8 cellular contexts compared by ENCODE assay signal in genomic region chr1:3676581-3677410, GRCh38. TPM values are rescaled to one million over a fixed set of nuclear protein-coding genes. Genes with fewer than 3 reads are reported as not detected.
DNase-seq lines count a peak whose midpoint lies in the region; ATAC-seq, FAIRE-seq and TF ChIP-seq lines count a peak whose summit lies in the region.

No MANE protein-coding gene starts in this region.

- POLR2A ChIA-PET in H1 (lab: Charles Lee; ENCODE audit: partially characterized antibody), result interaction anchor here (0.6 to 0.9 kb wide), 2 partner anchors 21 to 52 kb away, joined by 4 read pairs; no protein-coding TSS in a partner anchor

- no peaks in the 10 kb centered on the region for H3K79me2 ChIP-seq in H1 (ENCODE audit: control insufficient read depth in 1 of 2, insufficient read depth in 2 of 2, low read length in 2 of 2)

- TF ChIP-seq POLR2A in H1 (IDR thresholded peaks at IDR 0.05; ENCODE audit: control extremely low read depth in 1 of 2, low read depth in 2 of 2, low read length in 2 of 2) (no peak), prostate gland (IDR thresholded peaks at IDR 0.05) (no peak)

- H3K14ac ChIP-seq in H1 (ENCODE audit: insufficient read length), result no peak overlapping the region

- intact Hi-C loops in prostate gland (cut with DNase I), result no loop called here

- H3K23me2 ChIP-seq in H1 (ENCODE audit: low read depth, low read length), result peaks cover 4% of the 10 kb centered on the region; the same call in 1 of the 2 replicates

- H2BK12ac ChIP-seq in H1 (ENCODE audit: low read depth, low read length), result no peak overlapping the region

- H3K9ac ChIP-seq in H1 (replicated peaks in 1 of 4; ENCODE audit: extremely low read depth in 1 of 4, low read depth in 3 of 4, low read length in 3 of 4), result no peak overlapping the region

- H3K4me1 ChIP-seq in H1 (replicated peaks in 1 of 4; ENCODE audit: control insufficient read depth in 3 of 4, insufficient read depth in 4 of 4, low read length in 3 of 4), result peaks cover 0 to 28% (median 17%) of the 10 kb centered on the region in 4 experiments; a peak in 6 of 7 replicates
- H3K4me1 ChIP-seq in prostate gland (replicated peaks), result no peaks in the 10 kb centered on the region

- peak overlapping the region; percentile 81; the same call in 1 of the 2 replicates for H4K8ac ChIP-seq in H1 (ENCODE audit: extremely low read depth, insufficient read depth, low read length)

- no peak overlapping the region for H2BK20ac ChIP-seq in H1 (ENCODE audit: low read length)

- TF ChIP-seq CTCF in H1 (IDR thresholded peaks at IDR 0.05; ENCODE audit: control extremely low read depth in 1 of 3, insufficient read depth in 1 of 3, low read depth in 1 of 3, low read length in 3 of 3) (no peak), prostate gland (IDR thresholded peaks at IDR 0.05) (no peak)

- no peak overlapping the region for H2BK15ac ChIP-seq in H1 (ENCODE audit: low read length)

- H3K4ac ChIP-seq in H1 (replicated peaks; ENCODE audit: insufficient read length, low read depth, low read length), result no peak overlapping the region

- no peak overlapping the region for H3K27ac ChIP-seq in H1 (ENCODE audit: low read depth, low read length)
- no peak overlapping the region for H3K27ac ChIP-seq in prostate gland

- H3K56ac ChIP-seq in H1 (replicated peaks; ENCODE audit: insufficient read length, low read depth, low read length), result no peak overlapping the region

- H4K5ac ChIP-seq in H1 (ENCODE audit: insufficient read length, low read depth, low read length), result no peak overlapping the region

- WGBS in H1 (ENCODE audit: extremely low coverage in 1 of 2, insufficient coverage in 1 of 2, insufficient read length in 1 of 2, insufficient replicate concordance in 2 of 2, low coverage in 1 of 2, low lambda C conversion rate in 2 of 2, missing lambda C conversion rate in 1 of 2), 2 experiments, result 86% methylated on average over 21 of the region's 21 CpGs; no CpG with 5 or more reads in 1 of the 2 experiments
- 75% methylated on average over 21 of the region's 21 CpGs for WGBS in prostate gland

- no peaks in the 10 kb centered on the region for H3K79me1 ChIP-seq in H1 (ENCODE audit: low read depth, low read length)

- FAIRE-seq in GM18507 (lab: Jason Lieb, UNC), result peak; percentile 100
- FAIRE-seq in H1 (lab: Jason Lieb, UNC), result no peak

- H2AFZ ChIP-seq in H1 (ENCODE audit: low read length), result no peak overlapping the region

- peak overlapping the region; percentile 93; the same call in 1 of the 2 replicates for H2AK5ac ChIP-seq in H1 (ENCODE audit: low read depth, low read length)

- H2BK120ac ChIP-seq in H1 (replicated peaks; ENCODE audit: low read depth, low read length), result no peak overlapping the region

- peak; percentile 67 for DNase-seq in GM18507 (ENCODE audit: extremely low spot score, insufficient read length, low read depth)
- DNase-seq in H1 (ENCODE audit: low read depth in 1 of 2, low spot score in 2 of 2), result no peak
- DNase-seq in EL, result no peak
- DNase-seq in NCI-H2107 treated with DMSO at 0.1 percent for 48 hours (lab: John Stamatoyannopoulos, UW; ENCODE audit: unreplicated experiment), result no peak
- no peak for DNase-seq in NCI-H1092 (lab: John Stamatoyannopoulos, UW)
- no peak for DNase-seq in prostate gland (ENCODE audit: low spot score)

- H3K4me3 ChIP-seq in H1 (ENCODE audit: extremely low read depth in 1 of 4, insufficient read depth in 2 of 4, low read depth in 3 of 4, low read length in 4 of 4) (no peak overlapping the region), prostate gland (no peak overlapping the region)

- H3K9me3 ChIP-seq in H1 (ENCODE audit: insufficient read depth in 2 of 2, low read depth in 1 of 2, low read length in 1 of 2) (no peaks in the 10 kb centered on the region), prostate gland (no peaks in the 10 kb centered on the region)

- H2BK5ac ChIP-seq in H1 (ENCODE audit: low read depth, low read length), result no peak overlapping the region

- H3K18ac ChIP-seq in H1 (ENCODE audit: extremely low read depth, low read length), result no peak overlapping the region

- TF ChIP-seq EP300 in H1 (IDR thresholded peaks at IDR 0.05; ENCODE audit: borderline replicate concordance in 1 of 2, low read depth in 2 of 2, low read length in 2 of 2), result no peak

- peak; percentile 45 for ATAC-seq in GM21367 (IDR thresholded peaks at IDR 0.05; ENCODE audit: unreplicated experiment)
- peak; percentile 70 for ATAC-seq in HG03432 (IDR thresholded peaks at IDR 0.05; ENCODE audit: unreplicated experiment)

- CTCF ChIA-PET in H1 (lab: Charles Lee; ENCODE audit: partially characterized antibody), result interaction anchor here (0.6 to 2.4 kb wide), 11 partner anchors 10 to 158 kb away, joined by 3 to 9 read pairs (median 4); no protein-coding TSS in a partner anchor

- H3K36me3 ChIP-seq in H1 (ENCODE audit: control insufficient read depth in 2 of 4, insufficient read depth in 4 of 4, low read length in 3 of 4), result no peaks in the 10 kb centered on the region
- no peaks in the 10 kb centered on the region for H3K36me3 ChIP-seq in prostate gland

- no peaks in the 10 kb centered on the region for H3K27me3 ChIP-seq in H1 (replicated peaks in 1 of 4; ENCODE audit: control insufficient read depth in 3 of 4, extremely low read depth in 1 of 4, insufficient read depth in 3 of 4, low read length in 3 of 4)
- H3K27me3 ChIP-seq in prostate gland (replicated peaks; ENCODE audit: insufficient read depth), result no peaks in the 10 kb centered on the region

- no peak overlapping the region for H3K23ac ChIP-seq in H1 (ENCODE audit: insufficient read length)

- TF ChIP-seq RAD21 in H1 (IDR thresholded peaks at IDR 0.05 in 1 of 2, conservative IDR thresholded peaks at IDR 0.05 in 1 of 2; ENCODE audit: low read depth in 2 of 2, low read length in 2 of 2), result no peak

- H3K4me2 ChIP-seq in H1 (ENCODE audit: insufficient read depth in 1 of 2, low read depth in 2 of 2, low read length in 2 of 2), result no peak overlapping the region

- H4K91ac ChIP-seq in H1 (replicated peaks; ENCODE audit: insufficient read length, low read length), result no peak overlapping the region

- no peaks in the 10 kb centered on the region for H4K20me1 ChIP-seq in H1 (replicated peaks in 1 of 2; ENCODE audit: control insufficient read depth in 1 of 2, insufficient read depth in 2 of 2, low read length in 2 of 2)

TF ChIP-seq in H1, 55 proteins besides CTCF, POLR2A, EP300 and RAD21 (continues in another document):
- no peak for TF ChIP-seq ZNF274 (IDR thresholded peaks at IDR 0.05; ENCODE audit: borderline replicate concordance, extremely low read depth, low read length)
- no peak for TF ChIP-seq RNF2 (IDR thresholded peaks at IDR 0.05; ENCODE audit: borderline replicate concordance, low read depth, low read length, missing control alignments, poor library complexity, severe bottlenecking)
- TF ChIP-seq KDM4A (IDR thresholded peaks at IDR 0.05; ENCODE audit: low read depth, low read length, severe bottlenecking), result no peak
- TF ChIP-seq TEAD4 (IDR thresholded peaks at IDR 0.05; ENCODE audit: low read depth, low read length), result no peak
- TF ChIP-seq RBBP5 (IDR thresholded peaks at IDR 0.05; ENCODE audit: borderline replicate concordance, low read depth, low read length), result no peak
- no peak for TF ChIP-seq ASH2L (IDR thresholded peaks at IDR 0.05; ENCODE audit: low read length)
- TF ChIP-seq PHF8 (conservative IDR thresholded peaks at IDR 0.05; ENCODE audit: low read depth, low read length), result no peak
- TF ChIP-seq ATF2 (IDR thresholded peaks at IDR 0.05; ENCODE audit: low read length), result no peak

RNA-seq across cellular contexts. Expression of gene TP73, which starts 24.5 kb away (rescaled TPM):
- total RNA-seq in H1 (2021; fragmentation: NEBNext Ultra II Directional; extraction: Animal tissue kit (Norgen Biotek cat#: 25700)), result 2.9 and 3.1 TPM in 2 replicates
- 2.6 and 4.2 TPM in 2 replicates for polyA plus RNA-seq in H1 (2011; rRNA removed)
- polyA plus RNA-seq in H1 (2011; cell fraction: cytosol; rRNA removed), result 1.3 TPM
- 8.4 TPM for polyA plus RNA-seq in H1 (2011; cell fraction: nucleus; rRNA removed)
- 1.2 to 3.8 TPM (median 2.8 TPM) in 4 replicates for polyA plus RNA-seq in H1 (2012, experiment 1 of 2)
- polyA plus RNA-seq in H1 (2012, experiment 2 of 2), result 1.3 TPM
- polyA plus RNA-seq in H1 (2013, experiment 1 of 2), result 2.1 TPM
- 2.3 TPM for polyA plus RNA-seq in H1 (2013, experiment 2 of 2)
- 1.9 and 3.5 TPM in 2 replicates for polyA minus RNA-seq in H1 (2011; rRNA and poly(A)+ RNA removed)
- 3.4 TPM for polyA minus RNA-seq in H1 (2011; cell fraction: cytosol; rRNA and poly(A)+ RNA removed)
- 6.7 TPM for polyA minus RNA-seq in H1 (2011; cell fraction: nucleus; rRNA and poly(A)+ RNA removed)
- 10 to 100 TPM in 1 of 2 donors, 1 to 10 TPM in 1; 5.1 to 15.1 TPM for total RNA-seq in prostate gland

RNA-seq across cellular contexts. Expression of gene WRAP73, which starts 26.9 kb away (rescaled TPM):
- 29.7 and 30.3 TPM in 2 replicates for total RNA-seq in H1 (2021; fragmentation: NEBNext Ultra II Directional; extraction: Animal tissue kit (Norgen Biotek cat#: 25700))
- polyA plus RNA-seq in H1 (2011; rRNA removed), result 50.7 and 66.4 TPM in 2 replicates
- 54.2 TPM for polyA plus RNA-seq in H1 (2011; cell fraction: cytosol; rRNA removed)
- polyA plus RNA-seq in H1 (2011; cell fraction: nucleus; rRNA removed), result 183 TPM
- 29.1 to 37.1 TPM (median 32.3 TPM) in 4 replicates for polyA plus RNA-seq in H1 (2012, experiment 1 of 2)
- 26.5 TPM for polyA plus RNA-seq in H1 (2012, experiment 2 of 2)
- 23.2 TPM for polyA plus RNA-seq in H1 (2013, experiment 1 of 2)
- 21.4 TPM for polyA plus RNA-seq in H1 (2013, experiment 2 of 2)
- polyA minus RNA-seq in H1 (2011; rRNA and poly(A)+ RNA removed), result 32.3 and 34.3 TPM in 2 replicates
- 25.3 TPM for polyA minus RNA-seq in H1 (2011; cell fraction: cytosol; rRNA and poly(A)+ RNA removed)
- 44.8 TPM for polyA minus RNA-seq in H1 (2011; cell fraction: nucleus; rRNA and poly(A)+ RNA removed)
- total RNA-seq in prostate gland, result 10 to 100 TPM; 22.3 to 39.5 TPM

RNA-seq across cellular contexts. Expression of gene TPRG1L, which starts 52.0 kb away (rescaled TPM):
- 21.7 and 22.2 TPM in 2 replicates for total RNA-seq in H1 (2021; fragmentation: NEBNext Ultra II Directional; extraction: Animal tissue kit (Norgen Biotek cat#: 25700))
- polyA plus RNA-seq in H1 (2011; rRNA removed), result 19.8 and 22.3 TPM in 2 replicates
- 21.1 TPM for polyA plus RNA-seq in H1 (2011; cell fraction: cytosol; rRNA removed)
- polyA plus RNA-seq in H1 (2011; cell fraction: nucleus; rRNA removed), result 10.8 TPM
- 17.4 to 21.5 TPM (median 21.1 TPM) in 4 replicates for polyA plus RNA-seq in H1 (2012, experiment 1 of 2)
- polyA plus RNA-seq in H1 (2012, experiment 2 of 2), result 23.7 TPM
- 13.6 TPM for polyA plus RNA-seq in H1 (2013, experiment 1 of 2)
- 13.7 TPM for polyA plus RNA-seq in H1 (2013, experiment 2 of 2)
- 15.2 and 19.2 TPM in 2 replicates for polyA minus RNA-seq in H1 (2011; rRNA and poly(A)+ RNA removed)
- polyA minus RNA-seq in H1 (2011; cell fraction: cytosol; rRNA and poly(A)+ RNA removed), result 15.5 TPM
- 6.6 TPM for polyA minus RNA-seq in H1 (2011; cell fraction: nucleus; rRNA and poly(A)+ RNA removed)
- 10 to 100 TPM; 26.4 to 35.0 TPM for total RNA-seq in prostate gland
